13 cellular contexts compared by ENCODE assay signal in genomic region chr10:117007080-117007479, GRCh38. TPM values are rescaled to one million over a fixed set of nuclear protein-coding genes. Genes with fewer than 3 reads are reported as not detected.
DNase-seq lines count a peak whose midpoint lies in the region; ATAC-seq and TF ChIP-seq lines count a peak whose summit lies in the region.
"Had no signal": no experiment of that assay in that cellular context is flagged by ENCODE, and none has a peak within 500 bp of the region (broad histone marks: within the 10 kb centered on the region; RNA-seq: fewer than 3 reads in every experiment).

No MANE protein-coding gene starts in this region.

- ATAC-seq in GM18519 (IDR thresholded peaks at IDR 0.05; ENCODE audit: low FRiP score, unreplicated experiment) = no peak

- H3K9me3 Mint-ChIP-seq in endothelial cell (ENCODE audit: unreplicated experiment) = no peaks in the 10 kb centered on the region

- H3K27me3 Mint-ChIP-seq in endothelial cell (ENCODE audit: unreplicated experiment) = peaks cover 5% of the 10 kb centered on the region

- DNase-seq in GM04503 (ENCODE audit: low read depth) = peak; percentile 43
- peak; percentile 89 for DNase-seq in RKO (ENCODE audit: low spot score)
- peak; percentile 89 for DNase-seq in fibroblast of mammary gland (ENCODE audit: low read depth)
- DNase-seq in endothelial cell (ENCODE audit: low spot score) = no peak
- no peak for DNase-seq in NCI-H2196 treated with DMSO at 0.1 percent for 48 hours (lab: John Stamatoyannopoulos, UW; ENCODE audit: unreplicated experiment)
- no peak for DNase-seq in DMS 273 treated with DMSO at 0.1 percent for 48 hours (lab: John Stamatoyannopoulos, UW)
- DNase-seq: activated CD8-positive, alpha-beta memory T cell treated with anti-CD3 and anti-CD28 coated beads, Interleukin-2, amount 50 U/mL, for 48 hours had no signal

- peaks cover 29% of the 10 kb centered on the region for H3K4me1 Mint-ChIP-seq in endothelial cell (ENCODE audit: unreplicated experiment)

- no peak overlapping the region for H3K4me3 ChIP-seq in fibroblast of mammary gland (ENCODE audit: control insufficient read depth, low read depth, low read length)
- H3K4me3 ChIP-seq: ascending aorta, BLaER1, skin epidermis had no signal

- H3K4me3 Mint-ChIP-seq in endothelial cell (ENCODE audit: unreplicated experiment) = no peak overlapping the region

- no peak overlapping the region for H3K27ac Mint-ChIP-seq in endothelial cell (ENCODE audit: unreplicated experiment)

- peak overlapping the region; percentile 98 for H3K27ac ChIP-seq in 22Rv1
- H3K27ac ChIP-seq: ascending aorta, BLaER1, KMS-11, skin epidermis had no signal

- TF ChIP-seq CTCF in 22Rv1 (IDR thresholded peaks at IDR 0.05) = no peak
- no peak for TF ChIP-seq CTCF in fibroblast of mammary gland (conservative IDR thresholded peaks at IDR 0.05; ENCODE audit: control insufficient read depth, insufficient read depth, low read depth, low read length)
- TF ChIP-seq CTCF in endothelial cell (IDR thresholded peaks at IDR 0.05; ENCODE audit: unreplicated experiment) = no peak

- H3K36me3 Mint-ChIP-seq in endothelial cell (ENCODE audit: low read depth, unreplicated experiment) = peaks cover 3% of the 10 kb centered on the region

RNA-seq across cellular contexts. Expression of gene SHTN1, which starts 2.1 kb away (rescaled TPM):
- total RNA-seq in endothelial cell (ENCODE audit: unreplicated experiment) = 106 TPM

Comparison
In these comparisons a context has a peak if more than half of its experiments do, and no peak if none do; other contexts are left out.
1. DNase-seq: peak in GM04503 (single experiment), RKO (single experiment) and fibroblast of mammary gland (single experiment); none in endothelial cell (single experiment), NCI-H2196 treated with DMSO at 0.1 percent for 48 hours (single experiment) and DMS 273 treated with DMSO at 0.1 percent for 48 hours (single experiment).